In genomic region chr1:89147707-89148106, GRCh38 we compare ENCODE assay signal across 36 cellular contexts. TPM values are rescaled to one million over a fixed set of nuclear protein-coding genes. Genes with fewer than 3 reads are reported as not detected.
"Had no signal": no experiment of that assay in that cellular context is flagged by ENCODE, and none has a peak within 500 bp of the region (broad histone marks: within the 10 kb centered on the region; RNA-seq: fewer than 3 reads in every experiment).

No MANE protein-coding gene starts in this region.

- H3K36me3 Mint-ChIP-seq: immature natural killer cell; natural killer cell; stimulated activated naive B cell treated with anti-CD40 and anti-IgM and Interleukin-4, amounts not matched to agents 10 μg/mL and 1 μg/mL and 100 μg/mL, for 72 hours had no signal

- ATAC-seq: esophagus mucosa; gastrocnemius medialis; left colon; natural killer cell; pancreas; stimulated activated naive B cell treated with anti-CD40 and anti-IgM and Interleukin-4, amounts not matched to agents 10 μg/mL and 1 μg/mL and 100 μg/mL, for 72 hours had no signal

- H3K9me3 Mint-ChIP-seq: central memory CD8-positive, alpha-beta T cell; dendritic cell treated with granulocyte-macrophage colony-stimulating factor and Interleukin-4, amounts not matched to agents 40 ng/mL and 50 ng/mL, for 4 days; endodermal cell; natural killer cell; neural crest cell; stimulated activated naive B cell treated with anti-CD40 and anti-IgM and Interleukin-4, amounts not matched to agents 10 μg/mL and 1 μg/mL and 100 μg/mL, for 72 hours; stimulated activated naive CD8-positive, alpha-beta T cell treated with anti-CD3 and anti-CD28 coated beads, Interleukin-15, Interleukin-2, amounts not matched to agents 100 ng/mL and 50 ng/mL, for 24 hours had no signal

- H3K4me1 ChIP-seq: colonic mucosa, gastrocnemius medialis, heart right ventricle, pancreas, prostate gland, right atrium auricular region had no signal

- H3K27me3 Mint-ChIP-seq: central memory CD8-positive, alpha-beta T cell; dendritic cell treated with granulocyte-macrophage colony-stimulating factor and Interleukin-4, amounts not matched to agents 40 ng/mL and 50 ng/mL, for 4 days; stimulated activated naive B cell treated with anti-CD40 and anti-IgM and Interleukin-4, amounts not matched to agents 10 μg/mL and 1 μg/mL and 100 μg/mL, for 72 hours; stimulated activated naive CD8-positive, alpha-beta T cell treated with anti-CD3 and anti-CD28 coated beads, Interleukin-15, Interleukin-2, amounts not matched to agents 100 ng/mL and 50 ng/mL, for 24 hours had no signal

- H3K27ac ChIP-seq: colonic mucosa, epithelial cell of prostate, gastrocnemius medialis, heart right ventricle, neutrophil, pancreas, prostate gland, right atrium auricular region, skin epidermis, thoracic aorta, tibial nerve, upper lobe of left lung had no signal

- H3K27me3 ChIP-seq: colonic mucosa, gastrocnemius medialis, heart right ventricle, neutrophil, pancreas, right atrium auricular region, tibial nerve, upper lobe of left lung had no signal

- FAIRE-seq: pancreas, urothelium cell line had no signal

- H3K4me3 ChIP-seq: colonic mucosa, gastrocnemius medialis, heart right ventricle, pancreas, prostate gland, right atrium auricular region, skin epidermis, thoracic aorta, tibial nerve, upper lobe of left lung had no signal

- H3K27ac Mint-ChIP-seq: dendritic cell treated with granulocyte-macrophage colony-stimulating factor and Interleukin-4, amounts not matched to agents 40 ng/mL and 50 ng/mL, for 4 days; endodermal cell; immature natural killer cell; natural killer cell; stimulated activated naive B cell treated with anti-CD40 and anti-IgM and Interleukin-4, amounts not matched to agents 10 μg/mL and 1 μg/mL and 100 μg/mL, for 72 hours; stimulated activated naive CD8-positive, alpha-beta T cell treated with anti-CD3 and anti-CD28 coated beads, Interleukin-15, Interleukin-2, amounts not matched to agents 100 ng/mL and 50 ng/mL, for 24 hours had no signal

- H3K4me3 Mint-ChIP-seq: central memory CD8-positive, alpha-beta T cell; dendritic cell treated with granulocyte-macrophage colony-stimulating factor and Interleukin-4, amounts not matched to agents 40 ng/mL and 50 ng/mL, for 4 days; endodermal cell; immature natural killer cell; natural killer cell; neural crest cell; stimulated activated naive B cell treated with anti-CD40 and anti-IgM and Interleukin-4, amounts not matched to agents 10 μg/mL and 1 μg/mL and 100 μg/mL, for 72 hours; stimulated activated naive CD8-positive, alpha-beta T cell treated with anti-CD3 and anti-CD28 coated beads, Interleukin-15, Interleukin-2, amounts not matched to agents 100 ng/mL and 50 ng/mL, for 24 hours had no signal

- H3K4me1 Mint-ChIP-seq: central memory CD8-positive, alpha-beta T cell; endodermal cell; neural crest cell; stimulated activated naive B cell treated with anti-CD40 and anti-IgM and Interleukin-4, amounts not matched to agents 10 μg/mL and 1 μg/mL and 100 μg/mL, for 72 hours had no signal

- H3K36me3 ChIP-seq: colonic mucosa, gastrocnemius medialis, heart right ventricle, neutrophil, pancreas, prostate gland, right atrium auricular region, thoracic aorta, tibial nerve, upper lobe of left lung had no signal

- H3K9me3 ChIP-seq: colonic mucosa, gastrocnemius medialis, heart right ventricle, neutrophil, pancreas, prostate gland, right atrium auricular region, thoracic aorta, tibial nerve, upper lobe of left lung had no signal

- DNase-seq: colonic mucosa; effector CD8-positive, alpha-beta T cell; endodermal cell; foreskin fibroblast; gastrocnemius medialis; heart right ventricle; hypothalamus; immature natural killer cell; islet precursor cell; kidney glomerular epithelial cell; left colon; natural killer cell; pancreas; stimulated activated CD4-positive, alpha-beta T cell treated with anti-CD3 and anti-CD28 coated beads, Interleukin-15, amount 100 ng/mL, for 24 hours; stimulated activated CD4-positive, alpha-beta T cell treated with anti-CD3 and anti-CD28 coated beads, Interleukin-2, amount 100 ng/mL, for 48 hours; stimulated activated naive B cell treated with anti-CD40 and anti-IgM and Interleukin-4, amounts not matched to agents 10 μg/mL and 1 μg/mL and 100 μg/mL, for 72 hours; upper lobe of left lung had no signal

RNA-seq across cellular contexts. Expression of gene GBP2, which starts 21.8 kb away (rescaled TPM):
- total RNA-seq: endodermal cell, neural crest cell had no signal

RNA-seq across cellular contexts. Expression of gene GBP7, which starts 28.1 kb away (rescaled TPM):
- total RNA-seq: chondrocyte, colonic mucosa, endodermal cell, esophagus mucosa, gastrocnemius medialis, left colon, lower leg skin, lung microvascular endothelial cell, mesenteric fat pad, mononuclear cell, neural crest cell, omental fat pad, prostate gland, right atrium auricular region, tibial nerve had no signal

RNA-seq across cellular contexts. Expression of gene GBP4, which starts 51.0 kb away (rescaled TPM):
- total RNA-seq: chondrocyte, neural crest cell had no signal
